Comparison of ENCODE assay signal across 29 cellular contexts in genomic region chr2:16552202-16552601, GRCh38.
"Had no signal": no experiment of that assay in that cellular context is flagged by ENCODE, and none has a peak within 500 bp of the region (broad histone marks: within the 10 kb centered on the region; RNA-seq: fewer than 3 reads in every experiment).

No MANE protein-coding gene starts in this region.

- H3K27ac Mint-ChIP-seq: stimulated activated effector memory CD8-positive, alpha-beta T cell treated with anti-CD3 and anti-CD28 coated beads, Interleukin-12 subunit alpha, Interleukin-12 subunit beta, amount 100 ng/mL, for 72 hours; stimulated activated memory B cell treated with anti-CD40 and anti-IgM and Interleukin-4, amounts not matched to agents 10 μg/mL and 1 μg/mL and 100 μg/mL, for 72 hours; stimulated activated naive B cell treated with anti-CD40 and anti-IgM and Interleukin-4, amounts not matched to agents 10 μg/mL and 1 μg/mL and 100 μg/mL, for 72 hours; stimulated activated naive CD8-positive, alpha-beta T cell treated with anti-CD3 and anti-CD28 coated beads, Interleukin-15, amount 100 ng/mL, for 72 hours; stimulated activated naive CD8-positive, alpha-beta T cell treated with anti-CD3 and anti-CD28 coated beads, Interleukin-15, Interleukin-2, amounts not matched to agents 100 ng/mL and 50 ng/mL, for 24 hours; type B pancreatic cell had no signal

- H3K4me3 ChIP-seq: stomach, suprapubic skin, testis, thoracic aorta, thyroid gland, tibial artery, tibial nerve, transverse colon, upper lobe of left lung, upper lobe of right lung, uterus, vagina had no signal

- H3K4me1 ChIP-seq: stomach, suprapubic skin, testis, thyroid gland, tibial artery, tibial nerve, transverse colon, upper lobe of left lung, upper lobe of right lung, uterus, vagina had no signal

- H3K27me3 Mint-ChIP-seq: stimulated activated memory B cell treated with anti-CD40 and anti-IgM and Interleukin-4, amounts not matched to agents 10 μg/mL and 1 μg/mL and 100 μg/mL, for 72 hours; stimulated activated naive B cell treated with anti-CD40 and anti-IgM and Interleukin-4, amounts not matched to agents 10 μg/mL and 1 μg/mL and 100 μg/mL, for 72 hours; stimulated activated naive CD8-positive, alpha-beta T cell treated with anti-CD3 and anti-CD28 coated beads, Interleukin-15, Interleukin-2, amounts not matched to agents 100 ng/mL and 50 ng/mL, for 24 hours; type B pancreatic cell had no signal

- FAIRE-seq: urothelium cell line had no signal

- H3K27ac ChIP-seq: stomach, suprapubic skin, testis, thoracic aorta, thyroid gland, tibial artery, tibial nerve, transverse colon, upper lobe of left lung, upper lobe of right lung, uterus, vagina had no signal

- H3K9me3 Mint-ChIP-seq: stimulated activated effector memory CD8-positive, alpha-beta T cell treated with anti-CD3 and anti-CD28 coated beads, Interleukin-12 subunit alpha, Interleukin-12 subunit beta, amount 100 ng/mL, for 72 hours; stimulated activated memory B cell treated with anti-CD40 and anti-IgM and Interleukin-4, amounts not matched to agents 10 μg/mL and 1 μg/mL and 100 μg/mL, for 72 hours; stimulated activated naive B cell treated with anti-CD40 and anti-IgM and Interleukin-4, amounts not matched to agents 10 μg/mL and 1 μg/mL and 100 μg/mL, for 72 hours; stimulated activated naive CD8-positive, alpha-beta T cell treated with anti-CD3 and anti-CD28 coated beads, Interleukin-15, amount 100 ng/mL, for 72 hours; stimulated activated naive CD8-positive, alpha-beta T cell treated with anti-CD3 and anti-CD28 coated beads, Interleukin-15, Interleukin-2, amounts not matched to agents 100 ng/mL and 50 ng/mL, for 24 hours; type B pancreatic cell had no signal

- ATAC-seq: stimulated activated effector memory CD8-positive, alpha-beta T cell treated with anti-CD3 and anti-CD28 coated beads, Interleukin-12 subunit alpha, Interleukin-12 subunit beta, amount 100 ng/mL, for 72 hours; stimulated activated memory B cell treated with anti-CD40 and anti-IgM and Interleukin-4, amounts not matched to agents 10 μg/mL and 1 μg/mL and 100 μg/mL, for 72 hours; stimulated activated naive B cell treated with anti-CD40 and anti-IgM and Interleukin-4, amounts not matched to agents 10 μg/mL and 1 μg/mL and 100 μg/mL, for 72 hours; stimulated activated naive CD8-positive, alpha-beta T cell treated with anti-CD3 and anti-CD28 coated beads, Interleukin-15, amount 100 ng/mL, for 72 hours; stimulated activated naive CD8-positive, alpha-beta T cell treated with anti-CD3 and anti-CD28 coated beads, Interleukin-15, Interleukin-2, amounts not matched to agents 100 U/mL and 50 U/mL, for 24 hours; upper lobe of right lung had no signal

- DNase-seq: stimulated activated CD4-positive, alpha-beta T cell treated with anti-CD3 and anti-CD28 coated beads, Interleukin-2, amount 100 ng/mL, for 48 hours; stimulated activated CD4-positive, alpha-beta T cell treated with anti-CD3 and anti-CD28 coated beads, Interleukin-4, amount 100 ng/mL, for 1 hour; stimulated activated CD4-positive, alpha-beta T cell treated with anti-CD3 and anti-CD28 coated beads, Interleukin-4, amount 100 ng/mL, for 24 hours; stimulated activated CD4-positive, alpha-beta T cell treated with anti-CD3 and anti-CD28 coated beads, Interleukin-4, amount 100 ng/mL, for 4 hours; stimulated activated CD8-positive, alpha-beta memory T cell treated with anti-CD3 and anti-CD28 coated beads, Interleukin-4, amount 100 ng/mL, for 48 hours; stimulated activated naive B cell treated with anti-CD40 and anti-IgM and Interleukin-4, amounts not matched to agents 10 μg/mL and 1 μg/mL and 100 μg/mL, for 72 hours; stimulated activated naive CD4-positive, alpha-beta T cell; stimulated activated naive CD4-positive, alpha-beta T cell treated with Interleukin-2 at 50 U/mL for 16 hours; stimulated activated naive CD8-positive, alpha-beta T cell treated with anti-CD3 and anti-CD28 coated beads, Interleukin-15, amount 100 ng/mL, for 72 hours; stimulated activated naive CD8-positive, alpha-beta T cell treated with anti-CD3 and anti-CD28 coated beads, Interleukin-15, Interleukin-2, amounts not matched to agents 100 U/mL and 50 U/mL, for 24 hours; stomach; substantia nigra; testis; thyroid gland; tibial artery; transverse colon; trophoblast cell; upper lobe of left lung; upper lobe of right lung; uterus had no signal

- H3K27me3 ChIP-seq: stomach, suprapubic skin, testis, thyroid gland, tibial artery, tibial nerve, transverse colon, upper lobe of left lung, upper lobe of right lung, uterus, vagina had no signal

- H3K4me1 Mint-ChIP-seq: stimulated activated effector memory CD8-positive, alpha-beta T cell treated with anti-CD3 and anti-CD28 coated beads, Interleukin-12 subunit alpha, Interleukin-12 subunit beta, amount 100 ng/mL, for 72 hours; stimulated activated memory B cell treated with anti-CD40 and anti-IgM and Interleukin-4, amounts not matched to agents 10 μg/mL and 1 μg/mL and 100 μg/mL, for 72 hours; stimulated activated naive B cell treated with anti-CD40 and anti-IgM and Interleukin-4, amounts not matched to agents 10 μg/mL and 1 μg/mL and 100 μg/mL, for 72 hours; stimulated activated naive CD8-positive, alpha-beta T cell treated with anti-CD3 and anti-CD28 coated beads, Interleukin-15, amount 100 ng/mL, for 72 hours had no signal

- H3K36me3 ChIP-seq: transverse colon, uterus had no signal

- H3K9me3 ChIP-seq: stomach, suprapubic skin, testis, thoracic aorta, thyroid gland, tibial artery, tibial nerve, transverse colon, upper lobe of left lung, upper lobe of right lung, uterus, vagina had no signal

- H3K4me3 Mint-ChIP-seq: stimulated activated effector memory CD8-positive, alpha-beta T cell treated with anti-CD3 and anti-CD28 coated beads, Interleukin-12 subunit alpha, Interleukin-12 subunit beta, amount 100 ng/mL, for 72 hours; stimulated activated memory B cell treated with anti-CD40 and anti-IgM and Interleukin-4, amounts not matched to agents 10 μg/mL and 1 μg/mL and 100 μg/mL, for 72 hours; stimulated activated naive B cell treated with anti-CD40 and anti-IgM and Interleukin-4, amounts not matched to agents 10 μg/mL and 1 μg/mL and 100 μg/mL, for 72 hours; stimulated activated naive CD8-positive, alpha-beta T cell treated with anti-CD3 and anti-CD28 coated beads, Interleukin-15, amount 100 ng/mL, for 72 hours; stimulated activated naive CD8-positive, alpha-beta T cell treated with anti-CD3 and anti-CD28 coated beads, Interleukin-15, Interleukin-2, amounts not matched to agents 100 ng/mL and 50 ng/mL, for 24 hours; type B pancreatic cell had no signal

- H3K36me3 Mint-ChIP-seq: stimulated activated effector memory CD8-positive, alpha-beta T cell treated with anti-CD3 and anti-CD28 coated beads, Interleukin-12 subunit alpha, Interleukin-12 subunit beta, amount 100 ng/mL, for 72 hours had no signal
